In genomic region chr15:39792954-39793353, GRCh38 we compare ENCODE assay signal across 14 cellular contexts. TPM values are rescaled to one million over a fixed set of nuclear protein-coding genes. Genes with fewer than 3 reads are reported as not detected.
A peak's percentile ranks its signal among the peaks of the same experiment; 100 is the strongest.
DNase-seq lines count a peak whose midpoint lies in the region; ATAC-seq, FAIRE-seq and TF ChIP-seq lines count a peak whose summit lies in the region.
"Had no signal": no experiment of that assay in that cellular context is flagged by ENCODE, and none has a peak within 500 bp of the region (broad histone marks: within the 10 kb centered on the region; RNA-seq: fewer than 3 reads in every experiment).

No MANE protein-coding gene starts in this region.

- no peaks in the 10 kb centered on the region for H3K36me3 ChIP-seq in psoas muscle (ENCODE audit: insufficient read depth in 1 of 2, low read depth in 1 of 2)

- ATAC-seq in Right ventricle myocardium superior (ENCODE audit: poor library complexity) (peak; percentile 39), right cardiac atrium (no peak), psoas muscle (no peak)

- no peak overlapping the region for H3K27ac ChIP-seq in right cardiac atrium (ENCODE audit: low read length)
- H3K27ac ChIP-seq in psoas muscle: peak overlapping the region; percentile 21
- H3K27ac ChIP-seq: C4-2B had no signal

- H3K27me3 ChIP-seq in right cardiac atrium (ENCODE audit: control insufficient read depth, insufficient read depth): no peaks in the 10 kb centered on the region
- H3K27me3 ChIP-seq in psoas muscle (ENCODE audit: insufficient read depth in 3 of 3, low read length in 2 of 3): peaks cover 0 to 16% (median 2%) of the 10 kb centered on the region in 3 donors

- H3K4me1 ChIP-seq in right cardiac atrium (ENCODE audit: control insufficient read depth, insufficient read depth, low read length) (peaks cover 3% of the 10 kb centered on the region), psoas muscle (no peaks in the 10 kb centered on the region)

- no peak for FAIRE-seq in GM19239 (lab: Jason Lieb, UNC)

- H3K4me3 ChIP-seq in right cardiac atrium (ENCODE audit: low read length) (no peak overlapping the region), psoas muscle (no peak overlapping the region)

- WGBS in right cardiac atrium: 30% methylated on average over 4 of the region's 4 CpGs
- 27 to 46% (median 33%) methylated on average over 4 of the region's 4 CpGs for WGBS in psoas muscle, 3 donors

- H3K9me3 ChIP-seq in right cardiac atrium (ENCODE audit: control insufficient read depth, low read length) (no peaks in the 10 kb centered on the region), psoas muscle (no peaks in the 10 kb centered on the region)

- intact Hi-C loops in Right ventricle myocardium superior (cut with DNase I) (no loop called here), right cardiac atrium (cut with DNase I) (loop anchor here in 1 of 4 donors (10.0 kb wide), 1 partner anchor 82 kb away; no protein-coding TSS in a partner anchor), psoas muscle (cut with DNase I) (no loop called here)

- TF ChIP-seq CTCF in psoas muscle (IDR thresholded peaks at IDR 0.05): no peak

- DNase-seq in Right ventricle myocardium superior (no peak), right cardiac atrium (no peak), OCI-M1 (lab: John Stamatoyannopoulos, UW) (peak; percentile 28), dermis blood vessel endothelial cell (peak; percentile 69), psoas muscle (no peak), GM19239 (ENCODE audit: insufficient read length, low spot score) (no peak), NCI-H345 treated with DMSO at 0.1 percent for 48 hours (lab: John Stamatoyannopoulos, UW; ENCODE audit: unreplicated experiment) (no peak)
- DNase-seq in activated CD4-positive, CD25-positive, alpha-beta regulatory T cell (lab: John Stamatoyannopoulos, UW): no peak
- DNase-seq: DMS53, HCEC 1CT, NCI-H1930, NCI-H510A, NCI-H774 had no signal

RNA-seq across cellular contexts. Expression of gene FSIP1, which starts 10.3 kb away (rescaled TPM):
- total RNA-seq in Right ventricle myocardium superior (0.91 TPM), right cardiac atrium (under 1 TPM; 0.25 to 0.53 (median 0.41) TPM), dermis blood vessel endothelial cell (0.37 and 0.85 TPM in 2 replicates), psoas muscle (1 to 10 TPM in 2 of 4 donors, under 1 TPM in 1, not detected in 1; 0.68 to 2.4 (median 1.2) TPM)
- polyA plus RNA-seq in right cardiac atrium (0.16 TPM), psoas muscle (under 1 TPM; 0.04 to 0.59 (median 0.07) TPM)

Comparison
In these comparisons a context has a peak if more than half of its experiments do, and no peak if none do; other contexts are left out.
1. DNase-seq: peak in OCI-M1 (single experiment) and dermis blood vessel endothelial cell (single experiment); none in Right ventricle myocardium superior (single experiment), right cardiac atrium (0 of 3), psoas muscle (0 of 2), GM19239 (single experiment), activated CD4-positive, CD25-positive, alpha-beta regulatory T cell (0 of 4) and NCI-H345 treated with DMSO at 0.1 percent for 48 hours (single experiment).